10 cellular contexts compared by ENCODE assay signal in the genomic region with DNA sequence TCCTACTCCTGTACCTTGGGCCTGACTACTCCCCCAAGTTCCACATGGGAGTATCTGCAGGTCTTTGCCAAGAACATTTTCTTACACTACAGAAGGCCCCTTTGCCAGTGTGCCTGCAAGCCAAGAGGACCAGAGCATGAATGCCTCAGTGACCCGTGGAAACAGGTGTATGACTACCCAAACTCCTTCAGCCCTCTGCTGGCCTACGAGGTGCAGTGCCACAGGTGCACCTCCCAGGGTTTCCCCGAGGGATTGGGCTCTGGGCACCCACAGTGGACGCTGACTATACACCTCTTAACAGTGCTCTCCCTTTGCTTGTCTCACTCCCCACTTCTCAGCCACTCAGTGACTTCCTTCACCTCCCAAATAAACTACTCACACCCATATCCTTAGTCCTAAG.
DNase-seq lines count a peak whose midpoint lies in the region; ATAC-seq and FAIRE-seq lines count a peak whose summit lies in the region.
"Had no signal": no experiment of that assay in that cellular context is flagged by ENCODE, and none has a peak within 500 bp of the region (broad histone marks: within the 10 kb centered on the region; RNA-seq: fewer than 3 reads in every experiment).

No MANE protein-coding gene starts in this region.

- ATAC-seq in Right ventricle myocardium superior (ENCODE audit: poor library complexity) = peak; percentile 21
- no peak for ATAC-seq in left cardiac atrium
- peak; percentile 69 for ATAC-seq in left colon
- ATAC-seq in GM19455 (IDR thresholded peaks at IDR 0.05; ENCODE audit: unreplicated experiment) = no peak
- ATAC-seq in HG03039 (IDR thresholded peaks at IDR 0.05; ENCODE audit: unreplicated experiment) = no peak

- DNase-seq in Right ventricle myocardium superior (no peak), left cardiac atrium (no peak), left colon (peak in 1 of 2 donors; percentile 25), urothelium cell line (ENCODE audit: low spot score) (peak; percentile 29), epidermal melanocyte (ENCODE audit: insufficient read length, low spot score) (no peak)
- DNase-seq in activated naive CD8-positive, alpha-beta T cell treated with anti-CD3 and anti-CD28 coated beads for 36 hours = peak; percentile 13
- DNase-seq: occipital lobe had no signal

- no peak overlapping the region for H3K4me3 Mint-ChIP-seq in activated naive CD8-positive, alpha-beta T cell treated with anti-CD3 and anti-CD28 coated beads for 36 hours

- H3K27me3 Mint-ChIP-seq in activated naive CD8-positive, alpha-beta T cell treated with anti-CD3 and anti-CD28 coated beads for 36 hours = no peaks in the 10 kb centered on the region

- H3K9me3 Mint-ChIP-seq in activated naive CD8-positive, alpha-beta T cell treated with anti-CD3 and anti-CD28 coated beads for 36 hours = no peaks in the 10 kb centered on the region

- intact Hi-C loops in Right ventricle myocardium superior (cut with DNase I) = loop anchor here (10.0 kb wide), 1 partner anchor 158 kb away; no protein-coding TSS in a partner anchor
- intact Hi-C loops in left cardiac atrium (cut with DNase I) = loop anchor here in 1 of 2 donors (5.0 kb wide), 1 partner anchor 155 kb away; no protein-coding TSS in a partner anchor
- intact Hi-C loops in left colon (cut with DNase I, micrococcal nuclease) = no loop called here

- H3K27ac Mint-ChIP-seq in activated naive CD8-positive, alpha-beta T cell treated with anti-CD3 and anti-CD28 coated beads for 36 hours = no peak overlapping the region

- H3K36me3 Mint-ChIP-seq in activated naive CD8-positive, alpha-beta T cell treated with anti-CD3 and anti-CD28 coated beads for 36 hours = no peaks in the 10 kb centered on the region

- peak; percentile 9 for FAIRE-seq in urothelium cell line (lab: Jason Lieb, UNC)
- FAIRE-seq: colon had no signal

- H3K4me1 Mint-ChIP-seq in activated naive CD8-positive, alpha-beta T cell treated with anti-CD3 and anti-CD28 coated beads for 36 hours = no peaks in the 10 kb centered on the region

Comparison
In these comparisons a context has a peak if more than half of its experiments do, and no peak if none do; other contexts are left out.
1. ATAC-seq: peak in Right ventricle myocardium superior (single experiment) and left colon (single experiment); none in left cardiac atrium (0 of 2), GM19455 (single experiment) and HG03039 (single experiment).
2. DNase-seq: peak in activated naive CD8-positive, alpha-beta T cell treated with anti-CD3 and anti-CD28 coated beads for 36 hours (single experiment) and urothelium cell line (single experiment); none in Right ventricle myocardium superior (single experiment), left cardiac atrium (single experiment) and epidermal melanocyte (single experiment).